In genomic region chr22:29166180-29166579, GRCh38 we compare ENCODE assay signal across 1 cellular context.
TF ChIP-seq lines count a peak whose summit lies in the region.

No MANE protein-coding gene starts in this region.

TF ChIP-seq in H1, 55 proteins besides CTCF, POLR2A, EP300 and RAD21:
- TF ChIP-seq TBP (IDR thresholded peaks at IDR 0.05; ENCODE audit: low read depth, low read length) (no peak), TAF1 (IDR thresholded peaks at IDR 0.05; ENCODE audit: low read depth, low read length) (no peak), SRF (IDR thresholded peaks at IDR 0.05; ENCODE audit: low read depth, low read length) (no peak), CREB1 (IDR thresholded peaks at IDR 0.05) (no peak), CBX8 (IDR thresholded peaks at IDR 0.05; ENCODE audit: borderline replicate concordance, low read depth, low read length) (no peak), TCF12 (IDR thresholded peaks at IDR 0.05; ENCODE audit: low read depth, low read length) (no peak), CTBP2 (IDR thresholded peaks at IDR 0.05; ENCODE audit: borderline replicate concordance, insufficient read depth, insufficient read length, low read length) (no peak), GTF2F1 (IDR thresholded peaks at IDR 0.05; ENCODE audit: borderline replicate concordance, low read depth, low read length) (no peak)
